Comparison of ENCODE assay signal across 8 cellular contexts in the genomic region with DNA sequence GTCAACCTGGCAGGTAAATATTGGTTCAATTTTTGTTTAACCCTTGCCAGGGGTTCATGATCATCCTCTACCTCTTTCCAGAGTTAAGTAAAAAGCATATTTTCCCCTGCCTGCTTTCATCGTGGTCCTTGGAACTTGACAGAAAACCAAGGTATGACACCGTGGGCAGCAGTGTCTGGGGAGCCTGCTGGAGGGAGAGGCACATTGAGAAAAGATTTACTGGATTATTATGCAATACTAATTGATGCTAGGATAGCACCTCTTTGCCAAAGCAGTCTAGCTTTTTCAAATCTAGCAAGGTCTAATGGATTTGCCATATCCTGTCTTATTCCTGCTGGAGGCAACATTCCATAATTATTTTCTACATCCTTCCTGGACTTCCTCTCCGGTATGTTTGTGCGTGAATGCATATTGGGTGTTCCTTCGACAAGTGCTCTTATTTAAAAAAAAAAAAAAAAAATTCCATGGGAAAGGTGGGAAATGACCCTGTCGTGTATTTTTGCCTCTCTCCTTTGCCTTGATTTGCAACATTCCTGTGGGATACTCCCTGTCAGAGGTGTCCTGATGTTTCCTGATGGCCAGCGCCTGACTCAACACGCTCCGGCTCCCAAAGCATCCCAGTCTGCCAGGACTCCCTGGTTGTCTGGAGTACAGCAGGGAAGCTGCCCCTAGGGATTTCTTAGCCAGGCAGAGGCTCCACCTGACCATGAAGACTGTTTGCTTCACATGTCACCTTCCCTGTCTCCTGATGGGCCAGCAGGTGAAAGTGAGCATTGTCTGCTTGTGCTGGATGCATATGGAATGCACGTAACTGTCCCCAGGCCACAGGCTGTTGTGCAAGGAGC. TPM values are rescaled to one million over a fixed set of nuclear protein-coding genes. Genes with fewer than 3 reads are reported as not detected.
DNase-seq lines count a peak whose midpoint lies in the region; ATAC-seq and TF ChIP-seq lines count a peak whose summit lies in the region.

No MANE protein-coding gene starts in this region.

- peak overlapping the region; percentile 92 for H3K4me3 Mint-ChIP-seq in activated CD8-positive, alpha-beta T cell treated with anti-CD3 and anti-CD28 coated beads for 36 hours

- TF ChIP-seq CTCF in activated CD8-positive, alpha-beta T cell treated with anti-CD3 and anti-CD28 coated beads for 36 hours (IDR thresholded peaks at IDR 0.05), result no peak
- TF ChIP-seq CTCF in cardiac muscle cell (IDR thresholded peaks at IDR 0.05; ENCODE audit: low read depth, low read length), result no peak

- H3K27ac Mint-ChIP-seq in activated CD8-positive, alpha-beta T cell treated with anti-CD3 and anti-CD28 coated beads for 36 hours, result peak overlapping the region; percentile 88

- peaks cover 32% of the 10 kb centered on the region for H3K4me1 ChIP-seq in cardiac muscle cell (ENCODE audit: low read depth)

- peak; percentile 30 to 48 for DNase-seq in activated CD4-positive, alpha-beta T cell treated with anti-CD3 and anti-CD28 coated beads, Interleukin-2, amount 50 U/mL, for 48 hours
- DNase-seq in activated CD4-positive, alpha-beta T cell treated with anti-CD3 and anti-CD28 coated beads, Interleukin-2, amount 50 U/mL, for 4 hours, result no peak
- peak; percentile 56 for DNase-seq in activated CD8-positive, alpha-beta T cell treated with anti-CD3 and anti-CD28 coated beads for 36 hours
- DNase-seq in cardiac muscle cell (ENCODE audit: low read depth in 1 of 2, low spot score in 1 of 2) (peak in 1 of 2 donors; percentile 61), skeletal muscle cell (ENCODE audit: low read depth) (peak; percentile 49), Kasumi-1 (lab: John Stamatoyannopoulos, UW) (no peak)
- no peak for DNase-seq in stimulated activated CD4-positive, alpha-beta T cell treated with anti-CD3 and anti-CD28 coated beads, Interleukin-4, amount 100 ng/mL, for 4 hours

- H3K27me3 ChIP-seq in cardiac muscle cell, result no peaks in the 10 kb centered on the region

- no peaks in the 10 kb centered on the region for H3K27me3 Mint-ChIP-seq in activated CD8-positive, alpha-beta T cell treated with anti-CD3 and anti-CD28 coated beads for 36 hours

- intact Hi-C loops in activated CD8-positive, alpha-beta T cell treated with anti-CD3 and anti-CD28 coated beads for 36 hours (cut with micrococcal nuclease), result loop anchor here (2.0 to 5.0 kb wide), 2 partner anchors 72 to 155 kb away; no protein-coding TSS in a partner anchor

- CTCF ChIA-PET in activated CD8-positive, alpha-beta T cell treated with anti-CD3 and anti-CD28 coated beads for 36 hours (lab: Charles Lee), result interaction anchor here (0.9 to 12.3 kb wide), 18 partner anchors 9 to 275 kb away, joined by 3 to 148 read pairs (median 6); no protein-coding TSS in a partner anchor

- peaks cover 2% of the 10 kb centered on the region for H3K36me3 ChIP-seq in cardiac muscle cell

- peaks cover 63% of the 10 kb centered on the region for H3K4me1 Mint-ChIP-seq in activated CD8-positive, alpha-beta T cell treated with anti-CD3 and anti-CD28 coated beads for 36 hours (ENCODE audit: low read depth)

- peaks cover 54% of the 10 kb centered on the region for H3K36me3 Mint-ChIP-seq in activated CD8-positive, alpha-beta T cell treated with anti-CD3 and anti-CD28 coated beads for 36 hours (ENCODE audit: low read depth)

- ATAC-seq in activated CD8-positive, alpha-beta T cell treated with anti-CD3 and anti-CD28 coated beads for 36 hours, result peak; percentile 1
- no peak for ATAC-seq in HG02884 (IDR thresholded peaks at IDR 0.05; ENCODE audit: unreplicated experiment)

- no peaks in the 10 kb centered on the region for H3K9me3 ChIP-seq in cardiac muscle cell (ENCODE audit: low read depth)

- peak overlapping the region; percentile 78 for H3K27ac ChIP-seq in cardiac muscle cell

- POLR2A ChIA-PET in activated CD8-positive, alpha-beta T cell treated with anti-CD3 and anti-CD28 coated beads for 36 hours (lab: Charles Lee), result interaction anchor here (0.9 to 13.9 kb wide), 21 partner anchors 9 to 265 kb away, joined by 3 to 434 read pairs (median 12); no protein-coding TSS in a partner anchor

- no peaks in the 10 kb centered on the region for H3K9me3 Mint-ChIP-seq in activated CD8-positive, alpha-beta T cell treated with anti-CD3 and anti-CD28 coated beads for 36 hours

- H3K4me3 ChIP-seq in cardiac muscle cell (no peak overlapping the region), skeletal muscle cell (ENCODE audit: low read depth, low read length) (no peak overlapping the region)

RNA-seq across cellular contexts. Expression of gene BHLHE40, which starts 6.3 kb away (rescaled TPM):
- total RNA-seq in activated CD8-positive, alpha-beta T cell treated with anti-CD3 and anti-CD28 coated beads for 36 hours, result 100 to 1,000 TPM; 456 to 470 TPM
- total RNA-seq in cardiac muscle cell, result 15.3 and 18.4 TPM in 2 replicates
- 11.7 and 15.0 TPM in 2 replicates for polyA plus RNA-seq in cardiac muscle cell

Comparison
In these comparisons a context has a peak if more than half of its experiments do, and no peak if none do; other contexts are left out.
1. DNase-seq: peak in activated CD4-positive, alpha-beta T cell treated with anti-CD3 and anti-CD28 coated beads, Interleukin-2, amount 50 U/mL, for 48 hours (2 of 2), activated CD8-positive, alpha-beta T cell treated with anti-CD3 and anti-CD28 coated beads for 36 hours (single experiment) and skeletal muscle cell (single experiment); none in activated CD4-positive, alpha-beta T cell treated with anti-CD3 and anti-CD28 coated beads, Interleukin-2, amount 50 U/mL, for 4 hours (0 of 2), Kasumi-1 (0 of 2) and stimulated activated CD4-positive, alpha-beta T cell treated with anti-CD3 and anti-CD28 coated beads, Interleukin-4, amount 100 ng/mL, for 4 hours (0 of 2).
2. RNA of gene BHLHE40, which starts 6.3 kb away (total RNA-seq): 456 to 470 TPM in activated CD8-positive, alpha-beta T cell treated with anti-CD3 and anti-CD28 coated beads for 36 hours; 15.3 to 18.4 TPM in cardiac muscle cell; every median in the first group is over 10 times any median in the second.